ENCODE assay signal across 18 cellular contexts in the genomic region with DNA sequence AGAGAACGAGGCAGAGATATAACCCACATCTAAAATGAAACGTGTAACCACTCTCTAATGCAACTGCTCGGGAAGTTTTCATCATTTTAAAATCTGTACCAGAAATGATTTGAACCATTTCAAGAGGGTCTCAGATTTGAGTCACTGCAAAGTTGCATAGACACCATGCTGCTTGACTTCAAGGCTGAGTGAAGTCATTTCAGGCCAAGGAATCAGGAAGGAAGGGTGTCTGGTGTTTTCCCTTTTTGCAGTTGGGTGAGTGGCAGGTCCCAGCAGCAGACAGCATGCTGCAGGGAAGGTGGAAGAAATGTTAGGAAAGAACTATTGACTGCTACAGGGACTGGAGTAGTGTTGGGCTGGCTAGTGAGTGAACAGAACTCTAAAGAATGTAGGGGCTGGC. TPM values are rescaled to one million over a fixed set of nuclear protein-coding genes. Genes with fewer than 3 reads are reported as not detected.
DNase-seq lines count a peak whose midpoint lies in the region; ATAC-seq, FAIRE-seq and TF ChIP-seq lines count a peak whose summit lies in the region.
"Had no signal": no experiment of that assay in that cellular context is flagged by ENCODE, and none has a peak within 500 bp of the region (broad histone marks: within the 10 kb centered on the region; RNA-seq: fewer than 3 reads in every experiment).

No MANE protein-coding gene starts in this region.

- no peak overlapping the region for H4K8ac ChIP-seq in H1 (ENCODE audit: extremely low read depth, insufficient read depth, low read length)

- TF ChIP-seq EP300 in HepG2 (IDR thresholded peaks at IDR 0.05; ENCODE audit: low read depth in 2 of 2, low read length in 2 of 2) (no peak), HepG2 (CRISPR knock-in tag; IDR thresholded peaks at IDR 0.05; ENCODE audit: borderline replicate concordance) (no peak), H1 (IDR thresholded peaks at IDR 0.05; ENCODE audit: borderline replicate concordance in 1 of 2, low read depth in 2 of 2, low read length in 2 of 2) (no peak)

- no peaks in the 10 kb centered on the region for H3K23me2 ChIP-seq in H1 (ENCODE audit: low read depth, low read length)

- H3K18ac ChIP-seq in H1 (ENCODE audit: extremely low read depth, low read length), result no peak overlapping the region

- H3K4me2 ChIP-seq in HepG2 (ENCODE audit: low read depth, low read length) (no peak overlapping the region), OCI-LY7 (ENCODE audit: low read length) (no peak overlapping the region), H1 (ENCODE audit: insufficient read depth in 1 of 2, low read depth in 2 of 2, low read length in 2 of 2) (no peak overlapping the region)

- TF ChIP-seq CTCF in HepG2 (CRISPR knock-in tag; IDR thresholded peaks at IDR 0.05), result no peak
- TF ChIP-seq CTCF in right lobe of liver (IDR thresholded peaks at IDR 0.05), result no peak
- no peak for TF ChIP-seq CTCF in OCI-LY7 (conservative IDR thresholded peaks at IDR 0.05; ENCODE audit: low read length)
- TF ChIP-seq CTCF in H1 (IDR thresholded peaks at IDR 0.05; ENCODE audit: control extremely low read depth in 1 of 3, insufficient read depth in 1 of 3, low read depth in 1 of 3, low read length in 3 of 3), result no peak
- no peak for TF ChIP-seq CTCF in type B pancreatic cell (conservative IDR thresholded peaks at IDR 0.05)

- 95% methylated on average over 3 of the region's 3 CpGs for WGBS in HepG2 (ENCODE audit: low lambda C conversion rate)
- 44% methylated on average over 2 of the region's 3 CpGs for WGBS in right lobe of liver (ENCODE audit: insufficient coverage, low coverage, low lambda C conversion rate, missing lambda C conversion rate)
- WGBS in H1 (ENCODE audit: extremely low coverage in 1 of 2, insufficient coverage in 1 of 2, insufficient read length in 1 of 2, insufficient replicate concordance in 2 of 2, low coverage in 1 of 2, low lambda C conversion rate in 2 of 2, missing lambda C conversion rate in 1 of 2), 2 experiments, result 86% methylated on average over 3 of the region's 3 CpGs; no CpG with 5 or more reads in 1 of the 2 experiments

- FAIRE-seq in HepG2 (lab: Jason Lieb, UNC) (no peak), H1 (lab: Jason Lieb, UNC) (no peak)
- FAIRE-seq: colon had no signal

- H2AFZ ChIP-seq in HepG2 (ENCODE audit: low read length) (no peak overlapping the region), OCI-LY7 (ENCODE audit: low read length) (no peak overlapping the region), H1 (ENCODE audit: low read length) (no peak overlapping the region)

- H3K9me3 ChIP-seq in HepG2 (ENCODE audit: low read length) (no peaks in the 10 kb centered on the region), right lobe of liver (no peaks in the 10 kb centered on the region), OCI-LY7 (ENCODE audit: low read length) (peaks cover 11% of the 10 kb centered on the region), H1 (ENCODE audit: insufficient read depth in 2 of 2, low read depth in 1 of 2, low read length in 1 of 2) (no peaks in the 10 kb centered on the region)
- H3K9me3 ChIP-seq: left lung had no signal

- H2AK5ac ChIP-seq in H1 (ENCODE audit: low read depth, low read length), result no peak overlapping the region

- H3K9ac ChIP-seq in HepG2 (ENCODE audit: insufficient read depth, low read depth, low read length), result no peak overlapping the region
- no peak overlapping the region for H3K9ac ChIP-seq in H1 (replicated peaks in 1 of 4; ENCODE audit: extremely low read depth in 1 of 4, low read depth in 3 of 4, low read length in 3 of 4)

- H2BK15ac ChIP-seq in H1 (ENCODE audit: low read length), result no peak overlapping the region

- no peak overlapping the region for H3K4me3 Mint-ChIP-seq in type B pancreatic cell
- H3K4me3 Mint-ChIP-seq: T-helper 2 cell treated with Interferon-gamma antibody and Interleukin-4, amounts not matched to agents 5 μg/mL and 100 μg/mL, for 36 hours; WTC11 had no signal

- H3K27me3 ChIP-seq in HepG2 (ENCODE audit: control insufficient read depth in 1 of 2, insufficient read depth in 2 of 2, low read length in 2 of 2), result no peaks in the 10 kb centered on the region
- no peaks in the 10 kb centered on the region for H3K27me3 ChIP-seq in right lobe of liver
- no peaks in the 10 kb centered on the region for H3K27me3 ChIP-seq in H1 (replicated peaks in 1 of 4; ENCODE audit: control insufficient read depth in 3 of 4, extremely low read depth in 1 of 4, insufficient read depth in 3 of 4, low read length in 3 of 4)
- H3K27me3 ChIP-seq: left lung had no signal

- no peaks in the 10 kb centered on the region for H3K9me2 ChIP-seq in OCI-LY7 (ENCODE audit: insufficient read depth, low read length)

- DNase-seq in HepG2 (ENCODE audit: low spot score), result no peak
- DNase-seq in right lobe of liver, result no peak
- DNase-seq in OCI-LY7 (ENCODE audit: low spot score), result no peak
- no peak for DNase-seq in H1 (ENCODE audit: low read depth in 1 of 2, low spot score in 2 of 2)
- DNase-seq in type B pancreatic cell (ENCODE audit: extremely low spot score, unreplicated experiment), result no peak
- no peak for DNase-seq in NCI-H1092 treated with DMSO at 0.1 percent for 48 hours (lab: John Stamatoyannopoulos, UW)
- DNase-seq: activated CD8-positive, alpha-beta memory T cell treated with anti-CD3 and anti-CD28 coated beads, Interleukin-2, amount 50 U/mL, for 4 hours; DMS79; left lung; NCI-H1092; NCI-H526; OCI-M1; stimulated activated CD8-positive, alpha-beta memory T cell treated with anti-CD3 and anti-CD28 coated beads, Interleukin-4, amount 100 ng/mL, for 48 hours had no signal

- CTCF ChIA-PET in HepG2 (lab: Yijun Ruan, JAX; ENCODE audit: low intra/inter-chr PET ratio, low total read pairs) (no interaction called here), OCI-LY7 (lab: Charles Lee; ENCODE audit: unreplicated experiment) (no interaction called here), H1 (lab: Charles Lee; ENCODE audit: partially characterized antibody) (interaction anchor here (0.9 to 1.3 kb wide), 3 partner anchors 16 to 31 kb away, joined by 3 to 4 read pairs (median 3); no protein-coding TSS in a partner anchor)

- H3K4me3 ChIP-seq in HepG2 (replicated peaks in 1 of 3; ENCODE audit: insufficient read depth in 1 of 3, low read depth in 2 of 3, low read length in 3 of 3), result no peak overlapping the region
- no peak overlapping the region for H3K4me3 ChIP-seq in right lobe of liver
- H3K4me3 ChIP-seq in OCI-LY7 (ENCODE audit: low read depth, low read length, poor library complexity, severe bottlenecking), result no peak overlapping the region
- H3K4me3 ChIP-seq in H1 (ENCODE audit: extremely low read depth in 1 of 4, insufficient read depth in 2 of 4, low read depth in 3 of 4, low read length in 4 of 4), result no peak overlapping the region
- H3K4me3 ChIP-seq: left lung had no signal

- H4K5ac ChIP-seq in H1 (ENCODE audit: insufficient read length, low read depth, low read length), result no peak overlapping the region

- no peak overlapping the region for H2BK20ac ChIP-seq in H1 (ENCODE audit: low read length)

- no peak overlapping the region for H3K23ac ChIP-seq in H1 (ENCODE audit: insufficient read length)

- no peak overlapping the region for H4K91ac ChIP-seq in H1 (replicated peaks; ENCODE audit: insufficient read length, low read length)

- H3K36me3 ChIP-seq in HepG2 (replicated peaks in 1 of 2; ENCODE audit: control insufficient read depth in 1 of 2, insufficient read depth in 2 of 2, low read length in 2 of 2) (peaks cover 0 to 12% of the 10 kb centered on the region in 2 experiments; a peak in 2 of 5 replicates), right lobe of liver (peaks cover 0 to 21% (median 3%) of the 10 kb centered on the region in 4 donors), OCI-LY7 (ENCODE audit: insufficient read depth, low read length) (peaks cover 36% of the 10 kb centered on the region), H1 (ENCODE audit: control insufficient read depth in 2 of 4, insufficient read depth in 4 of 4, low read length in 3 of 4) (no peaks in the 10 kb centered on the region)

- H3K14ac ChIP-seq in H1 (ENCODE audit: insufficient read length), result no peak overlapping the region

- no peaks in the 10 kb centered on the region for H3K79me1 ChIP-seq in H1 (ENCODE audit: low read depth, low read length)

- peaks cover 18% of the 10 kb centered on the region for H3K4me1 Mint-ChIP-seq in type B pancreatic cell (ENCODE audit: unreplicated experiment)
- H3K4me1 Mint-ChIP-seq: WTC11 had no signal

- H4K20me1 ChIP-seq in HepG2 (ENCODE audit: insufficient read depth, low read length), result no peaks in the 10 kb centered on the region
- H4K20me1 ChIP-seq in OCI-LY7 (ENCODE audit: insufficient read depth, low read length), result no peaks in the 10 kb centered on the region
- peaks cover 0 to 3% of the 10 kb centered on the region in 2 experiments for H4K20me1 ChIP-seq in H1 (replicated peaks in 1 of 2; ENCODE audit: control insufficient read depth in 1 of 2, insufficient read depth in 2 of 2, low read length in 2 of 2)

- TSS peak; percentile 41 for BruUV-seq in HepG2 (replicated peaks; lab: Mats Ljungman, UMichigan)
- BruUV-seq in OCI-LY7 (replicated peaks; lab: Mats Ljungman, UMichigan), result TSS peak; percentile 52

- no peak overlapping the region for H2BK12ac ChIP-seq in H1 (ENCODE audit: low read depth, low read length)

- no peak overlapping the region for H3K4ac ChIP-seq in H1 (replicated peaks; ENCODE audit: insufficient read length, low read depth, low read length)

- H3K56ac ChIP-seq in H1 (replicated peaks; ENCODE audit: insufficient read length, low read depth, low read length), result peak overlapping the region; percentile 21

- TF ChIP-seq POLR2A in HepG2 (IDR thresholded peaks at IDR 0.05; ENCODE audit: insufficient read depth in 1 of 2, low read depth in 2 of 2, low read length in 2 of 2) (no peak), right lobe of liver (IDR thresholded peaks at IDR 0.05) (no peak), H1 (IDR thresholded peaks at IDR 0.05; ENCODE audit: control extremely low read depth in 1 of 2, low read depth in 2 of 2, low read length in 2 of 2) (no peak)

- H3K27ac ChIP-seq in HepG2 (ENCODE audit: extremely low read length, insufficient read depth, low read length) (no peak overlapping the region), right lobe of liver (no peak overlapping the region), OCI-LY7 (ENCODE audit: low read depth, low read length, poor library complexity, severe bottlenecking) (no peak overlapping the region), H1 (ENCODE audit: low read depth, low read length) (no peak overlapping the region)
- H3K27ac ChIP-seq: left lung had no signal

- in situ Hi-C loops in HepG2 (cut with HindIII; ENCODE audit: extremely low pct_ligation_motif_present, low pct_unique_long_range_greater_than_20kb), result no loop called here

- H3K36me3 Mint-ChIP-seq in type B pancreatic cell, result peaks cover 3% of the 10 kb centered on the region
- H3K36me3 Mint-ChIP-seq: WTC11 had no signal

- peak overlapping the region; percentile 56 for H3K27ac Mint-ChIP-seq in type B pancreatic cell
- H3K27ac Mint-ChIP-seq: T-helper 2 cell treated with Interferon-gamma antibody and Interleukin-4, amounts not matched to agents 5 μg/mL and 100 μg/mL, for 36 hours; WTC11 had no signal

- POLR2A ChIA-PET in HepG2 (lab: Yijun Ruan, JAX) (no interaction called here), OCI-LY7 (lab: Charles Lee) (no interaction called here), H1 (lab: Charles Lee; ENCODE audit: partially characterized antibody) (no interaction called here)

- H2BK120ac ChIP-seq in H1 (replicated peaks; ENCODE audit: low read depth, low read length), result no peak overlapping the region

- ATAC-seq in HepG2 (no peak), right lobe of liver (no peak), GM21528 (IDR thresholded peaks at IDR 0.05; ENCODE audit: low FRiP score, unreplicated experiment) (no peak), HG03039 (IDR thresholded peaks at IDR 0.05; ENCODE audit: unreplicated experiment) (no peak)
- ATAC-seq: left lung had no signal

- H2BK5ac ChIP-seq in H1 (ENCODE audit: low read depth, low read length), result no peak overlapping the region

- no peaks in the 10 kb centered on the region for H3K79me2 ChIP-seq in HepG2 (ENCODE audit: insufficient read depth, low read length)
- H3K79me2 ChIP-seq in OCI-LY7 (ENCODE audit: insufficient read depth, low read depth, low read length), result no peaks in the 10 kb centered on the region
- no peaks in the 10 kb centered on the region for H3K79me2 ChIP-seq in H1 (ENCODE audit: control insufficient read depth in 1 of 2, insufficient read depth in 2 of 2, low read length in 2 of 2)

- H3K9me3 Mint-ChIP-seq in type B pancreatic cell, result no peaks in the 10 kb centered on the region
- H3K9me3 Mint-ChIP-seq: T-helper 2 cell treated with Interferon-gamma antibody and Interleukin-4, amounts not matched to agents 5 μg/mL and 100 μg/mL, for 36 hours; WTC11 had no signal

- H3K27me3 Mint-ChIP-seq in type B pancreatic cell, result no peaks in the 10 kb centered on the region

- no peak for TF ChIP-seq RAD21 in HepG2 (CRISPR knock-in tag; IDR thresholded peaks at IDR 0.05)
- TF ChIP-seq RAD21 in H1 (IDR thresholded peaks at IDR 0.05 in 1 of 2, conservative IDR thresholded peaks at IDR 0.05 in 1 of 2; ENCODE audit: low read depth in 2 of 2, low read length in 2 of 2), result no peak

- intact Hi-C loops in HepG2 (cut with micrococcal nuclease; ENCODE audit: unreplicated experiment), result no loop called here
- intact Hi-C loops in right lobe of liver (cut with DNase I), result no loop called here
- intact Hi-C loops in OCI-LY7 (cut with micrococcal nuclease; ENCODE audit: unreplicated experiment), result no loop called here

- H3K4me1 ChIP-seq in HepG2 (ENCODE audit: insufficient read depth, low read length) (no peaks in the 10 kb centered on the region), right lobe of liver (peaks cover 0 to 16% (median 7%) of the 10 kb centered on the region in 4 donors), OCI-LY7 (ENCODE audit: insufficient read depth, low read length, poor library complexity, severe bottlenecking) (peaks cover 32% of the 10 kb centered on the region), H1 (replicated peaks in 1 of 4; ENCODE audit: control insufficient read depth in 3 of 4, insufficient read depth in 4 of 4, low read length in 3 of 4) (no peaks in the 10 kb centered on the region)

RNA-seq across cellular contexts. Expression of a gene that starts 16.5 kb away (rescaled TPM):
- 12.1 and 12.9 TPM in 2 replicates for total RNA-seq in HepG2 (2016; rRNA removed; fragmentation: Illumina TruSeq; extraction: Trizol)
- 7.0 and 7.5 TPM in 2 replicates for total RNA-seq in HepG2 (2016; cell fraction: cytosol; rRNA removed; fragmentation: Illumina TruSeq; extraction: Trizol; ENCODE audit: low read depth)
- 11.8 and 12.2 TPM in 2 replicates for total RNA-seq in HepG2 (2016; cell fraction: insoluble cytoplasmic fraction; rRNA removed; fragmentation: Illumina TruSeq; extraction: Trizol)
- 17.5 and 20.9 TPM in 2 replicates for total RNA-seq in HepG2 (2016; cell fraction: membrane; rRNA removed; fragmentation: Illumina TruSeq; extraction: Trizol)
- total RNA-seq in HepG2 (2016; cell fraction: nucleus; rRNA removed; fragmentation: Illumina TruSeq; extraction: Trizol), result 7.2 and 10.6 TPM in 2 replicates
- 14.8 and 20.8 TPM in 2 replicates for polyA plus RNA-seq in HepG2 (2011; rRNA removed)
- polyA plus RNA-seq in HepG2 (2011; cell fraction: cytosol; rRNA removed), result 17.4 and 18.3 TPM in 2 replicates
- polyA plus RNA-seq in HepG2 (2011; cell fraction: nucleus; rRNA removed), result 24.2 and 25.5 TPM in 2 replicates
- 5.0 and 9.6 TPM in 2 replicates for polyA plus RNA-seq in HepG2 (2012)
- 8.1 TPM in 2 replicates for polyA plus RNA-seq in HepG2 (2016; cell fraction: cytosol; fragmentation: Illumina TruSeq; extraction: Trizol; ENCODE audit: low read depth)
- 10.1 and 14.2 TPM in 2 replicates for polyA plus RNA-seq in HepG2 (2016; cell fraction: insoluble cytoplasmic fraction; fragmentation: Illumina TruSeq; extraction: Trizol; ENCODE audit: low read depth)
- 14.1 and 15.1 TPM in 2 replicates for polyA plus RNA-seq in HepG2 (2016; cell fraction: membrane; fragmentation: Illumina TruSeq; extraction: Trizol; ENCODE audit: low read depth)
- polyA plus RNA-seq in HepG2 (2016; cell fraction: nucleus; fragmentation: Illumina TruSeq; extraction: Trizol; ENCODE audit: insufficient read depth, low read depth), result 17.4 and 18.4 TPM in 2 replicates
- 34.8 and 39.9 TPM in 2 replicates for polyA minus RNA-seq in HepG2 (2011; rRNA and poly(A)+ RNA removed; ENCODE audit: low replicate concordance)
- 9.8 and 10.9 TPM in 2 replicates for polyA minus RNA-seq in HepG2 (2011; cell fraction: cytosol; rRNA and poly(A)+ RNA removed)
- 8.9 and 9.0 TPM in 2 replicates for polyA minus RNA-seq in HepG2 (2011; cell fraction: nucleus; rRNA and poly(A)+ RNA removed)
- 10 to 100 TPM; 11.0 to 27.0 (median 15.5) TPM for total RNA-seq in right lobe of liver
- 12.3 and 18.3 TPM in 2 replicates for total RNA-seq in OCI-LY7 (2014; rRNA removed; shearing (Covaris generic))
- total RNA-seq in OCI-LY7 (2022), result 23.3 and 25.0 TPM in 2 replicates
- 10.1 and 13.6 TPM in 2 replicates for total RNA-seq in H1 (2021; fragmentation: NEBNext Ultra II Directional; extraction: Animal tissue kit (Norgen Biotek cat#: 25700))
- 18.2 and 18.4 TPM in 2 replicates for polyA plus RNA-seq in H1 (2011; rRNA removed)
- polyA plus RNA-seq in H1 (2011; cell fraction: cytosol; rRNA removed), result 18.8 TPM
- 19.5 TPM for polyA plus RNA-seq in H1 (2011; cell fraction: nucleus; rRNA removed)
- polyA plus RNA-seq in H1 (2012, experiment 1 of 2), result 7.8 to 13.8 TPM (median 12.6 TPM) in 4 replicates
- polyA plus RNA-seq in H1 (2012, experiment 2 of 2), result 11.7 TPM
- 5.2 TPM for polyA plus RNA-seq in H1 (2013, experiment 1 of 2)
- 5.0 TPM for polyA plus RNA-seq in H1 (2013, experiment 2 of 2)
- 32.1 and 36.1 TPM in 2 replicates for polyA minus RNA-seq in H1 (2011; rRNA and poly(A)+ RNA removed)
- 7.8 TPM for polyA minus RNA-seq in H1 (2011; cell fraction: cytosol; rRNA and poly(A)+ RNA removed)
- polyA minus RNA-seq in H1 (2011; cell fraction: nucleus; rRNA and poly(A)+ RNA removed), result 11.9 TPM
- 17.4 and 32.1 TPM in 2 replicates for total RNA-seq in type B pancreatic cell (ENCODE audit: low replicate concordance)

RNA-seq across cellular contexts. Expression of a gene that starts 20.8 kb away (rescaled TPM):
- total RNA-seq in HepG2 (2016; rRNA removed; fragmentation: Illumina TruSeq; extraction: Trizol) (10.4 and 17.7 TPM in 2 replicates), right lobe of liver (10 to 100 TPM; 11.5 to 40.9 (median 20.7) TPM), OCI-LY7 (2022) (3.8 and 3.9 TPM in 2 replicates), type B pancreatic cell (ENCODE audit: low replicate concordance) (40.8 and 55.3 TPM in 2 replicates)
- total RNA-seq in HepG2 (2016; cell fraction: cytosol; rRNA removed; fragmentation: Illumina TruSeq; extraction: Trizol; ENCODE audit: low read depth), result 3.9 and 4.0 TPM in 2 replicates
- total RNA-seq in HepG2 (2016; cell fraction: insoluble cytoplasmic fraction; rRNA removed; fragmentation: Illumina TruSeq; extraction: Trizol), result 8.1 and 18.0 TPM in 2 replicates
- total RNA-seq in HepG2 (2016; cell fraction: membrane; rRNA removed; fragmentation: Illumina TruSeq; extraction: Trizol), result 3.8 and 4.0 TPM in 2 replicates
- 20.2 and 20.4 TPM in 2 replicates for total RNA-seq in HepG2 (2016; cell fraction: nucleus; rRNA removed; fragmentation: Illumina TruSeq; extraction: Trizol)
- polyA plus RNA-seq in HepG2 (2011; rRNA removed) (16.4 and 23.8 TPM in 2 replicates), H1 (2011; rRNA removed) (31.0 and 68.3 TPM in 2 replicates)
- polyA plus RNA-seq in HepG2 (2011; cell fraction: cytosol; rRNA removed), result 8.4 and 13.1 TPM in 2 replicates
- 152 and 182 TPM in 2 replicates for polyA plus RNA-seq in HepG2 (2011; cell fraction: nucleus; rRNA removed)
- polyA plus RNA-seq in HepG2 (2012), result 11.1 and 12.4 TPM in 2 replicates
- polyA plus RNA-seq in HepG2 (2016; cell fraction: cytosol; fragmentation: Illumina TruSeq; extraction: Trizol; ENCODE audit: low read depth), result 0.99 and 1.4 TPM in 2 replicates
- polyA plus RNA-seq in HepG2 (2016; cell fraction: insoluble cytoplasmic fraction; fragmentation: Illumina TruSeq; extraction: Trizol; ENCODE audit: low read depth), result 8.5 and 10.9 TPM in 2 replicates
- 2.0 and 2.3 TPM in 2 replicates for polyA plus RNA-seq in HepG2 (2016; cell fraction: membrane; fragmentation: Illumina TruSeq; extraction: Trizol; ENCODE audit: low read depth)
- polyA plus RNA-seq in HepG2 (2016; cell fraction: nucleus; fragmentation: Illumina TruSeq; extraction: Trizol; ENCODE audit: insufficient read depth, low read depth), result 42.2 and 48.6 TPM in 2 replicates
- polyA minus RNA-seq in HepG2 (2011; rRNA and poly(A)+ RNA removed; ENCODE audit: low replicate concordance), result 1.2 and 26.6 TPM in 2 replicates
- 9.2 and 12.0 TPM in 2 replicates for polyA minus RNA-seq in HepG2 (2011; cell fraction: cytosol; rRNA and poly(A)+ RNA removed)
- 28.6 and 29.7 TPM in 2 replicates for polyA minus RNA-seq in HepG2 (2011; cell fraction: nucleus; rRNA and poly(A)+ RNA removed)
- 1.8 and 2.9 TPM in 2 replicates for total RNA-seq in OCI-LY7 (2014; rRNA removed; shearing (Covaris generic))
- 43.2 and 49.6 TPM in 2 replicates for total RNA-seq in H1 (2021; fragmentation: NEBNext Ultra II Directional; extraction: Animal tissue kit (Norgen Biotek cat#: 25700))
- 68.4 TPM for polyA plus RNA-seq in H1 (2011; cell fraction: cytosol; rRNA removed)
- 444 TPM for polyA plus RNA-seq in H1 (2011; cell fraction: nucleus; rRNA removed)
- 37.9 to 61.7 TPM (median 55.2 TPM) in 4 replicates for polyA plus RNA-seq in H1 (2012, experiment 1 of 2)
- 25.1 TPM for polyA plus RNA-seq in H1 (2012, experiment 2 of 2)
- 23.2 TPM for polyA plus RNA-seq in H1 (2013, experiment 1 of 2)
- polyA plus RNA-seq in H1 (2013, experiment 2 of 2), result 21.9 TPM
- polyA minus RNA-seq in H1 (2011; rRNA and poly(A)+ RNA removed), result 18.4 and 21.2 TPM in 2 replicates
- 28.8 TPM for polyA minus RNA-seq in H1 (2011; cell fraction: cytosol; rRNA and poly(A)+ RNA removed)
- polyA minus RNA-seq in H1 (2011; cell fraction: nucleus; rRNA and poly(A)+ RNA removed), result 88.4 TPM

RNA-seq across cellular contexts. Expression of a gene that starts 42.6 kb away (rescaled TPM):
- total RNA-seq in HepG2 (2016; rRNA removed; fragmentation: Illumina TruSeq; extraction: Trizol) (14.8 and 23.2 TPM in 2 replicates), right lobe of liver (10 to 100 TPM; 11.4 to 27.2 (median 16.1) TPM), OCI-LY7 (2022) (68.2 and 75.6 TPM in 2 replicates), type B pancreatic cell (ENCODE audit: low replicate concordance) (39.0 and 61.3 TPM in 2 replicates)
- total RNA-seq in HepG2 (2016; cell fraction: cytosol; rRNA removed; fragmentation: Illumina TruSeq; extraction: Trizol; ENCODE audit: low read depth), result 6.6 and 9.7 TPM in 2 replicates
- 12.0 and 23.2 TPM in 2 replicates for total RNA-seq in HepG2 (2016; cell fraction: insoluble cytoplasmic fraction; rRNA removed; fragmentation: Illumina TruSeq; extraction: Trizol)
- 9.0 and 9.2 TPM in 2 replicates for total RNA-seq in HepG2 (2016; cell fraction: membrane; rRNA removed; fragmentation: Illumina TruSeq; extraction: Trizol)
- 31.9 and 36.2 TPM in 2 replicates for total RNA-seq in HepG2 (2016; cell fraction: nucleus; rRNA removed; fragmentation: Illumina TruSeq; extraction: Trizol)
- polyA plus RNA-seq in HepG2 (2011; rRNA removed) (10.2 and 14.6 TPM in 2 replicates), H1 (2011; rRNA removed) (23.7 and 42.5 TPM in 2 replicates)
- polyA plus RNA-seq in HepG2 (2011; cell fraction: cytosol; rRNA removed), result 5.7 and 6.4 TPM in 2 replicates
- polyA plus RNA-seq in HepG2 (2011; cell fraction: nucleus; rRNA removed), result 78.1 and 81.2 TPM in 2 replicates
- 11.5 and 13.9 TPM in 2 replicates for polyA plus RNA-seq in HepG2 (2012)
- polyA plus RNA-seq in HepG2 (2016; cell fraction: cytosol; fragmentation: Illumina TruSeq; extraction: Trizol; ENCODE audit: low read depth), result 2.2 and 2.4 TPM in 2 replicates
- polyA plus RNA-seq in HepG2 (2016; cell fraction: insoluble cytoplasmic fraction; fragmentation: Illumina TruSeq; extraction: Trizol; ENCODE audit: low read depth), result 11.4 and 14.1 TPM in 2 replicates
- 4.9 TPM in 2 replicates for polyA plus RNA-seq in HepG2 (2016; cell fraction: membrane; fragmentation: Illumina TruSeq; extraction: Trizol; ENCODE audit: low read depth)
- 67.7 and 78.1 TPM in 2 replicates for polyA plus RNA-seq in HepG2 (2016; cell fraction: nucleus; fragmentation: Illumina TruSeq; extraction: Trizol; ENCODE audit: insufficient read depth, low read depth)
- 25.9 and 28.5 TPM in 2 replicates for polyA minus RNA-seq in HepG2 (2011; rRNA and poly(A)+ RNA removed; ENCODE audit: low replicate concordance)
- 4.4 and 5.3 TPM in 2 replicates for polyA minus RNA-seq in HepG2 (2011; cell fraction: cytosol; rRNA and poly(A)+ RNA removed)
- 31.7 and 34.0 TPM in 2 replicates for polyA minus RNA-seq in HepG2 (2011; cell fraction: nucleus; rRNA and poly(A)+ RNA removed)
- total RNA-seq in OCI-LY7 (2014; rRNA removed; shearing (Covaris generic)), result 49.5 and 53.4 TPM in 2 replicates
- total RNA-seq in H1 (2021; fragmentation: NEBNext Ultra II Directional; extraction: Animal tissue kit (Norgen Biotek cat#: 25700)), result 42.3 and 43.7 TPM in 2 replicates
- polyA plus RNA-seq in H1 (2011; cell fraction: cytosol; rRNA removed), result 36.9 TPM
- polyA plus RNA-seq in H1 (2011; cell fraction: nucleus; rRNA removed), result 172 TPM
- 33.0 to 43.7 TPM (median 38.6 TPM) in 4 replicates for polyA plus RNA-seq in H1 (2012, experiment 1 of 2)
- polyA plus RNA-seq in H1 (2012, experiment 2 of 2), result 12.7 TPM
- 26.6 TPM for polyA plus RNA-seq in H1 (2013, experiment 1 of 2)
- polyA plus RNA-seq in H1 (2013, experiment 2 of 2), result 22.8 TPM
- polyA minus RNA-seq in H1 (2011; rRNA and poly(A)+ RNA removed), result 31.8 and 33.0 TPM in 2 replicates
- polyA minus RNA-seq in H1 (2011; cell fraction: cytosol; rRNA and poly(A)+ RNA removed), result 26.9 TPM
- 60.0 TPM for polyA minus RNA-seq in H1 (2011; cell fraction: nucleus; rRNA and poly(A)+ RNA removed)
